In genomic region chr9:35945341-35946018, GRCh38 we compare ENCODE assay signal across 8 cellular contexts. TPM values are rescaled to one million over a fixed set of nuclear protein-coding genes. Genes with fewer than 3 reads are reported as not detected.
DNase-seq lines count a peak whose midpoint lies in the region; ATAC-seq and TF ChIP-seq lines count a peak whose summit lies in the region.

No MANE protein-coding gene starts in this region.

- intact Hi-C loops in activated B cell treated with CpG ODN at 0.5 μM for 24 hours (cut with micrococcal nuclease), result loop anchor here (1.0 kb wide), 2 partner anchors 42 to 155 kb away; no protein-coding TSS in a partner anchor

- no peaks in the 10 kb centered on the region for H3K36me3 Mint-ChIP-seq in activated B cell treated with CpG ODN at 0.5 μM for 24 hours (ENCODE audit: low read depth)

- no peak overlapping the region for H3K27ac Mint-ChIP-seq in activated B cell treated with CpG ODN at 0.5 μM for 24 hours

- CTCF ChIA-PET in activated B cell treated with CpG ODN at 0.5 μM for 24 hours (lab: Charles Lee), result interaction anchor here (0.6 to 4.7 kb wide), 7 partner anchors 8 to 63 kb away, joined by 3 to 38 read pairs (median 4); partner anchors contain the start of gene SPAAR

- ATAC-seq in activated B cell treated with CpG ODN at 0.5 μM for 24 hours (ENCODE audit: low read depth), result peak; percentile 47
- ATAC-seq in HG02852 (IDR thresholded peaks at IDR 0.05; ENCODE audit: unreplicated experiment), result no peak

- H3K9me3 Mint-ChIP-seq in activated B cell treated with CpG ODN at 0.5 μM for 24 hours, result no peaks in the 10 kb centered on the region

- peaks cover 3% of the 10 kb centered on the region for H3K4me1 Mint-ChIP-seq in activated B cell treated with CpG ODN at 0.5 μM for 24 hours

- peak; percentile 92 for TF ChIP-seq CTCF in GM12873 (IDR thresholded peaks at IDR 0.05; ENCODE audit: insufficient read depth, low read depth, low read length, missing control alignments)
- TF ChIP-seq CTCF in activated B cell treated with CpG ODN at 0.5 μM for 24 hours (IDR thresholded peaks at IDR 0.05), result peak; percentile 67

- no peak overlapping the region for H3K4me3 Mint-ChIP-seq in activated B cell treated with CpG ODN at 0.5 μM for 24 hours

- peaks cover 21% of the 10 kb centered on the region for H3K27me3 Mint-ChIP-seq in activated B cell treated with CpG ODN at 0.5 μM for 24 hours

- peak; percentile 59 for DNase-seq in 8988T
- peak; percentile 71 for DNase-seq in NCI-H2171 (lab: John Stamatoyannopoulos, UW)
- DNase-seq in activated B cell treated with CpG ODN at 0.5 μM for 24 hours, result peak; percentile 27
- DNase-seq in central memory CD4-positive, alpha-beta T cell, result peak; percentile 41
- peak; percentile 85 for DNase-seq in kidney tubule cell (ENCODE audit: low spot score)
- DNase-seq in stimulated activated CD4-positive, alpha-beta T cell treated with anti-CD3 and anti-CD28 coated beads, Interleukin-2, amount 100 ng/mL, for 48 hours, result peak; percentile 62 to 72

- POLR2A ChIA-PET in activated B cell treated with CpG ODN at 0.5 μM for 24 hours (lab: Charles Lee), result no interaction called here

RNA-seq across cellular contexts. Expression of gene OR2S2, which starts 12.5 kb away (rescaled TPM):
- not detected in 2 replicates for total RNA-seq in activated B cell treated with CpG ODN at 0.5 μM for 24 hours

RNA-seq across cellular contexts. Expression of gene SPAAR, which starts 36.2 kb away (rescaled TPM):
- total RNA-seq in activated B cell treated with CpG ODN at 0.5 μM for 24 hours, result not detected in 2 replicates

RNA-seq across cellular contexts. Expression of gene HRCT1, which starts 39.5 kb away (rescaled TPM):
- total RNA-seq in activated B cell treated with CpG ODN at 0.5 μM for 24 hours, result not detected in 2 replicates

Comparison
In these comparisons a context has a peak if more than half of its experiments do, and no peak if none do; other contexts are left out.
1. DNase-seq: peak in every context shown above with its lines; median percentile 85 in kidney tubule cell; 71 in NCI-H2171; 67 in stimulated activated CD4-positive, alpha-beta T cell treated with anti-CD3 and anti-CD28 coated beads, Interleukin-2, amount 100 ng/mL, for 48 hours; 59 in 8988T; 41 in central memory CD4-positive, alpha-beta T cell; 27 in activated B cell treated with CpG ODN at 0.5 μM for 24 hours.